ENCODE assay signal across 30 cellular contexts in the genomic region with DNA sequence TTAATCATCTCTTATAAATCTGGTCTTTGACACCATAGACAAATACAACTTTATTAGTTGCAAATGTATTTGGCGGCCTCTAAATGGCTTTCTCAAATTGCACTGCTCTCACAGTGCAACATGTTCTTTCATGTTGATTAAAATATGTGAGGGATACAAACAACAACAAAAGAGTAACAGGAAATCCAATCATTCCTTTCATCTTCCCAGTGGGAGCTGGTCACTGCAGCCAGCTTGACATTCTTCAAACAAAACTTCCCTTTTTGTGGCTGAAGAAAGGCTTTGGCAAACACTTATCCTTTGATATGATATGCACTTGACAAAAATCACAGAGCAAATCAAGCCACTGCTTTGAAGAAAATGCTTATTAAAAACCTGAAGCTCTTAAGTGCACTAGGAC.
DNase-seq lines count a peak whose midpoint lies in the region; ATAC-seq, FAIRE-seq and TF ChIP-seq lines count a peak whose summit lies in the region.
"Had no signal": no experiment of that assay in that cellular context is flagged by ENCODE, and none has a peak within 500 bp of the region (broad histone marks: within the 10 kb centered on the region; RNA-seq: fewer than 3 reads in every experiment).

No MANE protein-coding gene starts in this region.

- TF ChIP-seq CTCF in H1 (IDR thresholded peaks at IDR 0.05; ENCODE audit: control extremely low read depth in 1 of 3, insufficient read depth in 1 of 3, low read depth in 1 of 3, low read length in 3 of 3) (no peak), pancreas (IDR thresholded peaks at IDR 0.05) (no peak)

- FAIRE-seq in H1 (lab: Jason Lieb, UNC) (peak; percentile 73), pancreas (lab: Jason Lieb, UNC) (no peak)
- FAIRE-seq: astrocyte, islet of Langerhans had no signal

- no peak for TF ChIP-seq POLR2A in H1 (IDR thresholded peaks at IDR 0.05; ENCODE audit: control extremely low read depth in 1 of 2, low read depth in 2 of 2, low read length in 2 of 2)

- peak overlapping the region in 1 of 2 experiments; percentile 19; a peak in 2 of 4 replicates for H3K4me2 ChIP-seq in H1 (ENCODE audit: insufficient read depth in 1 of 2, low read depth in 2 of 2, low read length in 2 of 2)
- H3K4me2 ChIP-seq in neuronal stem cell (ENCODE audit: insufficient read depth, low read length, poor library complexity, severe bottlenecking): no peak overlapping the region

- H3K14ac ChIP-seq in H1 (ENCODE audit: insufficient read length) (no peak overlapping the region), neuronal stem cell (ENCODE audit: low read length) (no peak overlapping the region)

- H4K5ac ChIP-seq in H1 (ENCODE audit: insufficient read length, low read depth, low read length): no peak overlapping the region

- TF ChIP-seq RAD21 in H1 (IDR thresholded peaks at IDR 0.05 in 1 of 2, conservative IDR thresholded peaks at IDR 0.05 in 1 of 2; ENCODE audit: low read depth in 2 of 2, low read length in 2 of 2): no peak

- H2AK5ac ChIP-seq in H1 (ENCODE audit: low read depth, low read length) (no peak overlapping the region), neuronal stem cell (ENCODE audit: low read depth, low read length) (no peak overlapping the region)

- peak; percentile 10 for DNase-seq in NCI-H1092 treated with DMSO at 0.1 percent for 48 hours (lab: John Stamatoyannopoulos, UW)
- no peak for DNase-seq in NCI-H1092 (lab: John Stamatoyannopoulos, UW)
- DNase-seq in NCI-H146 treated with DMSO at 0.1 percent for 48 hours (lab: John Stamatoyannopoulos, UW; ENCODE audit: unreplicated experiment): peak; percentile 37
- DNase-seq in H1 (ENCODE audit: low read depth in 1 of 2, low spot score in 2 of 2): peak in 1 of 2 experiments; percentile 9
- DNase-seq in neuronal stem cell (ENCODE audit: low spot score): peak; percentile 17
- no peak for DNase-seq in NCI-H2029 (lab: John Stamatoyannopoulos, UW)
- no peak for DNase-seq in pancreas
- DNase-seq: 8988T; activated CD4-positive, alpha-beta T cell treated with anti-CD3 and anti-CD28 coated beads for 4 hours; activated gamma-delta T cell; activated T-cell treated with anti-CD3 and anti-CD28 coated beads, Interleukin-2, amount 50 U/mL, for 24 hours; CD4-positive, alpha-beta T cell; central memory CD4-positive, alpha-beta T cell; esophagus squamous epithelium; HCEC 1CT; hippocampal formation; Karpas-422; left ventricle myocardium superior; naive B cell; NCI-H187 treated with DMSO at 0.1 percent for 48 hours; NCI-H345; NCI-H82; nucleus accumbens; PC-3; stomach; thyroid gland had no signal

- H3K23ac ChIP-seq in H1 (ENCODE audit: insufficient read length) (no peak overlapping the region), neuronal stem cell (ENCODE audit: low read depth, low read length, poor library complexity) (no peak overlapping the region)

- H2BK12ac ChIP-seq in H1 (ENCODE audit: low read depth, low read length) (no peak overlapping the region), neuronal stem cell (ENCODE audit: low read length) (no peak overlapping the region)

- CTCF ChIA-PET in H1 (lab: Charles Lee; ENCODE audit: partially characterized antibody): interaction anchor here (1.1 to 2.1 kb wide), 2 partner anchors 11 to 518 kb away, joined by 3 to 10 read pairs; no protein-coding TSS in a partner anchor

- H3K27me3 ChIP-seq in H1 (replicated peaks in 1 of 4; ENCODE audit: control insufficient read depth in 3 of 4, extremely low read depth in 1 of 4, insufficient read depth in 3 of 4, low read length in 3 of 4) (no peaks in the 10 kb centered on the region), neuronal stem cell (ENCODE audit: control insufficient read depth in 3 of 3, insufficient read depth in 3 of 3, low read depth in 1 of 3, low read length in 3 of 3) (peaks cover 0 to 9% (median 0%) of the 10 kb centered on the region in 3 experiments), pancreas (peaks cover 0 to 4% (median 0%) of the 10 kb centered on the region in 4 donors)
- H3K27me3 ChIP-seq: esophagus squamous epithelium, stomach, thyroid gland had no signal

- H3K56ac ChIP-seq in H1 (replicated peaks; ENCODE audit: insufficient read length, low read depth, low read length): no peak overlapping the region

- H3K4me3 ChIP-seq in H1 (ENCODE audit: extremely low read depth in 1 of 4, insufficient read depth in 2 of 4, low read depth in 3 of 4, low read length in 4 of 4) (no peak overlapping the region), neuronal stem cell (ENCODE audit: low read length in 2 of 2) (no peak overlapping the region), pancreas (no peak overlapping the region)
- H3K4me3 ChIP-seq: esophagus squamous epithelium, stomach, thyroid gland had no signal

- no peak overlapping the region for H4K91ac ChIP-seq in H1 (replicated peaks; ENCODE audit: insufficient read length, low read length)
- H4K91ac ChIP-seq in neuronal stem cell (ENCODE audit: low read depth, low read length, poor library complexity): no peak overlapping the region

- H4K20me1 ChIP-seq in H1 (replicated peaks in 1 of 2; ENCODE audit: control insufficient read depth in 1 of 2, insufficient read depth in 2 of 2, low read length in 2 of 2): no peaks in the 10 kb centered on the region

- H3K79me1 ChIP-seq in H1 (ENCODE audit: low read depth, low read length): no peaks in the 10 kb centered on the region
- no peaks in the 10 kb centered on the region for H3K79me1 ChIP-seq in neuronal stem cell (ENCODE audit: low read depth, low read length)

- H2BK120ac ChIP-seq in H1 (replicated peaks; ENCODE audit: low read depth, low read length) (no peak overlapping the region), neuronal stem cell (ENCODE audit: low read depth, low read length) (no peak overlapping the region)

- no peaks in the 10 kb centered on the region for H3K79me2 ChIP-seq in H1 (ENCODE audit: control insufficient read depth in 1 of 2, insufficient read depth in 2 of 2, low read length in 2 of 2)

- H2AFZ ChIP-seq in H1 (ENCODE audit: low read length) (no peak overlapping the region), neuronal stem cell (ENCODE audit: low read length) (no peak overlapping the region)

- no peaks in the 10 kb centered on the region for H3K23me2 ChIP-seq in H1 (ENCODE audit: low read depth, low read length)

- 0 out of 3 replicates have a peak, but pooled peaks of 1 of the 2 experiments have one; percentile 11 for TF ChIP-seq EP300 in H1 (IDR thresholded peaks at IDR 0.05; ENCODE audit: borderline replicate concordance in 1 of 2, low read depth in 2 of 2, low read length in 2 of 2)

- no peak overlapping the region for H2BK20ac ChIP-seq in H1 (ENCODE audit: low read length)

- H2BK15ac ChIP-seq in H1 (ENCODE audit: low read length) (no peak overlapping the region), neuronal stem cell (ENCODE audit: low read length) (no peak overlapping the region)

- H3K9me3 ChIP-seq in H1 (ENCODE audit: insufficient read depth in 2 of 2, low read depth in 1 of 2, low read length in 1 of 2) (no peaks in the 10 kb centered on the region), neuronal stem cell (replicated peaks in 1 of 2; ENCODE audit: control insufficient read depth in 2 of 2, insufficient read depth in 1 of 2, low read depth in 1 of 2, low read length in 2 of 2) (no peaks in the 10 kb centered on the region), pancreas (no peaks in the 10 kb centered on the region)
- H3K9me3 ChIP-seq: esophagus squamous epithelium, stomach, thyroid gland had no signal

- H3K27ac ChIP-seq in H1 (ENCODE audit: low read depth, low read length) (no peak overlapping the region), neuronal stem cell (replicated peaks; ENCODE audit: low read length) (no peak overlapping the region), pancreas (no peak overlapping the region)
- H3K27ac ChIP-seq: esophagus squamous epithelium, stomach, thyroid gland had no signal

- no peak overlapping the region for H3K18ac ChIP-seq in H1 (ENCODE audit: extremely low read depth, low read length)
- H3K18ac ChIP-seq in neuronal stem cell (ENCODE audit: low read length): no peak overlapping the region

- intact Hi-C loops in pancreas (cut with DNase I): no loop called here

- POLR2A ChIA-PET in H1 (lab: Charles Lee; ENCODE audit: partially characterized antibody): no interaction called here

- H3K4me1 ChIP-seq in H1 (replicated peaks in 1 of 4; ENCODE audit: control insufficient read depth in 3 of 4, insufficient read depth in 4 of 4, low read length in 3 of 4): peaks cover 0 to 8% (median 6%) of the 10 kb centered on the region in 4 experiments; a peak in 4 of 7 replicates
- peaks cover 3 to 6% of the 10 kb centered on the region in 2 donors for H3K4me1 ChIP-seq in neuronal stem cell (ENCODE audit: control insufficient read depth in 2 of 2, insufficient read depth in 1 of 2, low read depth in 1 of 2, low read length in 2 of 2)
- H3K4me1 ChIP-seq in pancreas: no peaks in the 10 kb centered on the region
- H3K4me1 ChIP-seq: esophagus squamous epithelium, stomach, thyroid gland had no signal

- H3K4ac ChIP-seq in H1 (replicated peaks; ENCODE audit: insufficient read length, low read depth, low read length) (no peak overlapping the region), neuronal stem cell (ENCODE audit: low read length) (no peak overlapping the region)

- 15% methylated on average over 1 of the region's 1 CpG; no CpG with 5 or more reads in 1 of the 2 experiments for WGBS in H1 (ENCODE audit: extremely low coverage in 1 of 2, insufficient coverage in 1 of 2, insufficient read length in 1 of 2, insufficient replicate concordance in 2 of 2, low coverage in 1 of 2, low lambda C conversion rate in 2 of 2, missing lambda C conversion rate in 1 of 2), 2 experiments
- WGBS in neuronal stem cell (ENCODE audit: extremely low coverage in 2 of 2, insufficient read length in 2 of 2, insufficient replicate concordance in 1 of 2), 2 donors: no CpG with 5 or more reads among the region's 1 CpG
- 32 to 48% methylated on average over 1 of the region's 1 CpG for WGBS in pancreas, 2 donors

- ATAC-seq in GM21737 (IDR thresholded peaks at IDR 0.05; ENCODE audit: unreplicated experiment): no peak
- ATAC-seq in pancreas: no peak
- ATAC-seq: left ventricle myocardium superior, PC-3, Right ventricle myocardium inferior had no signal

- H2BK5ac ChIP-seq in H1 (ENCODE audit: low read depth, low read length) (no peak overlapping the region; the same call in 1 of the 2 replicates), neuronal stem cell (ENCODE audit: low read length) (no peak overlapping the region)

- no peaks in the 10 kb centered on the region for H3K36me3 ChIP-seq in H1 (ENCODE audit: control insufficient read depth in 2 of 4, insufficient read depth in 4 of 4, low read length in 3 of 4)
- no peaks in the 10 kb centered on the region for H3K36me3 ChIP-seq in neuronal stem cell (replicated peaks in 1 of 2; ENCODE audit: control insufficient read depth in 2 of 2, insufficient read depth in 2 of 2, low read length in 2 of 2)
- H3K36me3 ChIP-seq in pancreas: no peaks in the 10 kb centered on the region
- H3K36me3 ChIP-seq: esophagus squamous epithelium, stomach, thyroid gland had no signal

- H3K9ac ChIP-seq in H1 (replicated peaks in 1 of 4; ENCODE audit: extremely low read depth in 1 of 4, low read depth in 3 of 4, low read length in 3 of 4) (no peak overlapping the region), neuronal stem cell (ENCODE audit: low read depth, low read length, poor library complexity) (no peak overlapping the region)

- H4K8ac ChIP-seq in H1 (ENCODE audit: extremely low read depth, insufficient read depth, low read length) (no peak overlapping the region), neuronal stem cell (ENCODE audit: low read depth, low read length) (no peak overlapping the region)

Comparison
In these comparisons a context has a peak if more than half of its experiments do, and no peak if none do; other contexts are left out.
1. DNase-seq: peak in NCI-H1092 treated with DMSO at 0.1 percent for 48 hours (single experiment), NCI-H146 treated with DMSO at 0.1 percent for 48 hours (single experiment) and neuronal stem cell (single experiment); none in NCI-H1092 (single experiment), NCI-H2029 (single experiment) and pancreas (0 of 6).